In the genomic region with DNA sequence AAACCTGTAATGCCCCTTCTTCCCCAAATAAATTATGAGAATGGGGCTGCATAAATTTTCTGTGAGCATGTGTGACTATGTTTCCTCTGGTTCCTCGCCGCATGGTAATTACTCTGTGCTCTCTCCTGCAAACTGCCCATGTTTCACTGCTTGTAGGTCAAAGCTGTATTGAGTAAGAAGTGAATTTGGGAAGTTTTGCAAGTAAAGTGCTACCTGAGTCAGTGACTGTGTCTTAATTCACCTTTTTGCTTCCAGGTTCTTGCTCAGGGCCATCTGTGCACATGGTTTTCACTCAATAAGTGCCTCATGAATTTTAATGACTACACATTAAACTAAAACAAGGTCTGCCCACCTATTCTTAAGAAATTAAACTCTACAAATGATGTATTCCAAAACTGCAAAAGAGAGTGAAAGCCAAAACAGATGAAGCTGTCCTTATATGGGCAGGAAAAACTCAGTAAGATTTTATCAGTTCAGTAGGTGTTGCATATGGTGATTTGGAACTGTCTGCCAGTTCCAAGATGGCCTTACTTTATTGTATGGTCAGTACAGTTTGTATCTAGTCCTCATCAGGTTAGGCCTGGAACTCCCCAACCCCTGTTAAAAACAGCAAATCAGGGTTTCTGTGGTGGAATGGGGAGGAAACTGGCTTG, we compare ENCODE assay signal across 18 cellular contexts.
DNase-seq lines count a peak whose midpoint lies in the region; ATAC-seq and TF ChIP-seq lines count a peak whose summit lies in the region.
"Had no signal": no experiment of that assay in that cellular context is flagged by ENCODE, and none has a peak within 500 bp of the region (broad histone marks: within the 10 kb centered on the region; RNA-seq: fewer than 3 reads in every experiment).

No MANE protein-coding gene starts in this region.

- no peak overlapping the region for H3K4me3 ChIP-seq in hepatocyte
- H3K4me3 ChIP-seq: BLaER1, cardiac muscle cell, MG63, prostate gland had no signal

- H3K36me3 Mint-ChIP-seq in activated CD4-positive, alpha-beta T cell treated with anti-CD3 and anti-CD28 coated beads for 36 hours (ENCODE audit: low read depth) = peaks cover 13% of the 10 kb centered on the region
- peaks cover 38% of the 10 kb centered on the region for H3K36me3 Mint-ChIP-seq in activated CD4-positive, alpha-beta T cell treated with anti-CD3 and anti-CD28 coated beads, Interleukin-2, amount 10 ng/mL, durations not matched to agents 7 days and 5 days (ENCODE audit: low read depth)
- peaks cover 25% of the 10 kb centered on the region for H3K36me3 Mint-ChIP-seq in activated CD8-positive, alpha-beta T cell treated with anti-CD3 and anti-CD28 coated beads, Interleukin-2, amount 10 ng/mL, durations not matched to agents 7 days and 5 days (ENCODE audit: low read depth)
- H3K36me3 Mint-ChIP-seq in stimulated activated naive CD8-positive, alpha-beta T cell treated with anti-CD3 and anti-CD28 coated beads, Interleukin-15, Interleukin-2, amounts not matched to agents 100 ng/mL and 50 ng/mL, for 24 hours (ENCODE audit: low read depth) = peaks cover 13% of the 10 kb centered on the region
- H3K36me3 Mint-ChIP-seq: natural killer cell treated with Interleukin-12 subunit alpha and Interleukin-12 subunit beta and Interleukin-15 and Interleukin-18, amount 100 ng/mL, for 72 hours had no signal

- POLR2A ChIA-PET in activated CD4-positive, alpha-beta T cell treated with anti-CD3 and anti-CD28 coated beads for 36 hours (lab: Charles Lee) = interaction anchor here (0.5 to 2.1 kb wide), 8 partner anchors 16 to 514 kb away, joined by 3 to 9 read pairs (median 4); no protein-coding TSS in a partner anchor
- POLR2A ChIA-PET in activated CD4-positive, alpha-beta T cell treated with anti-CD3 and anti-CD28 coated beads, Interleukin-2, amount 10 ng/mL, durations not matched to agents 7 days and 5 days (lab: Charles Lee) = no interaction called here
- POLR2A ChIA-PET in activated CD8-positive, alpha-beta T cell treated with anti-CD3 and anti-CD28 coated beads, Interleukin-2, amount 10 ng/mL, durations not matched to agents 7 days and 5 days (lab: Charles Lee) = no interaction called here

- H3K27ac ChIP-seq in hepatocyte = peak overlapping the region; percentile 3
- H3K27ac ChIP-seq: BLaER1, cardiac muscle cell had no signal

- CTCF ChIA-PET in activated CD4-positive, alpha-beta T cell treated with anti-CD3 and anti-CD28 coated beads for 36 hours (lab: Charles Lee) = interaction anchor here (0.6 to 3.1 kb wide), 11 partner anchors 19 to 663 kb away, joined by 3 to 21 read pairs (median 3); partner anchors contain the start of gene BCL6
- CTCF ChIA-PET in activated CD4-positive, alpha-beta T cell treated with anti-CD3 and anti-CD28 coated beads, Interleukin-2, amount 10 ng/mL, durations not matched to agents 7 days and 5 days (lab: Charles Lee) = interaction anchor here (1.2 kb wide), 1 partner anchor 24 kb away, joined by 3 read pairs; no protein-coding TSS in a partner anchor
- CTCF ChIA-PET in activated CD8-positive, alpha-beta T cell treated with anti-CD3 and anti-CD28 coated beads, Interleukin-2, amount 10 ng/mL, durations not matched to agents 7 days and 5 days (lab: Charles Lee) = interaction anchor here (1.3 kb wide), 1 partner anchor 514 kb away, joined by 4 read pairs; no protein-coding TSS in a partner anchor

- H3K4me1 Mint-ChIP-seq in activated CD4-positive, alpha-beta T cell treated with anti-CD3 and anti-CD28 coated beads for 36 hours = peaks cover 50% of the 10 kb centered on the region
- peaks cover 25% of the 10 kb centered on the region for H3K4me1 Mint-ChIP-seq in activated CD4-positive, alpha-beta T cell treated with anti-CD3 and anti-CD28 coated beads, Interleukin-2, amount 10 ng/mL, durations not matched to agents 7 days and 5 days
- H3K4me1 Mint-ChIP-seq in activated CD8-positive, alpha-beta T cell treated with anti-CD3 and anti-CD28 coated beads, Interleukin-2, amount 10 ng/mL, durations not matched to agents 7 days and 5 days (ENCODE audit: low read depth) = peaks cover 13% of the 10 kb centered on the region
- H3K4me1 Mint-ChIP-seq in stimulated activated naive CD8-positive, alpha-beta T cell treated with anti-CD3 and anti-CD28 coated beads, Interleukin-15, Interleukin-2, amounts not matched to agents 100 ng/mL and 50 ng/mL, for 24 hours (ENCODE audit: low read depth) = peaks cover 46% of the 10 kb centered on the region

- intact Hi-C loops in activated CD4-positive, alpha-beta T cell treated with anti-CD3 and anti-CD28 coated beads for 36 hours (cut with DNase I, micrococcal nuclease) = loop anchor here (1.0 to 10.0 kb wide), 10 partner anchors 30 to 661 kb away; partner anchors contain the start of gene BCL6 (in 2 of the 2)

- H3K27ac Mint-ChIP-seq in activated CD4-positive, alpha-beta T cell treated with anti-CD3 and anti-CD28 coated beads for 36 hours = peak overlapping the region; percentile 93
- no peak overlapping the region for H3K27ac Mint-ChIP-seq in activated CD4-positive, alpha-beta T cell treated with anti-CD3 and anti-CD28 coated beads, Interleukin-2, amount 10 ng/mL, durations not matched to agents 7 days and 5 days
- H3K27ac Mint-ChIP-seq in activated CD8-positive, alpha-beta T cell treated with anti-CD3 and anti-CD28 coated beads, Interleukin-2, amount 10 ng/mL, durations not matched to agents 7 days and 5 days = no peak overlapping the region
- peak overlapping the region; percentile 98 for H3K27ac Mint-ChIP-seq in stimulated activated naive CD8-positive, alpha-beta T cell treated with anti-CD3 and anti-CD28 coated beads, Interleukin-15, Interleukin-2, amounts not matched to agents 100 ng/mL and 50 ng/mL, for 24 hours

- ATAC-seq in activated CD4-positive, alpha-beta T cell treated with anti-CD3 and anti-CD28 coated beads for 36 hours = peak; percentile 68
- ATAC-seq in activated CD8-positive, alpha-beta T cell treated with anti-CD3 and anti-CD28 coated beads, Interleukin-2, amount 10 ng/mL, durations not matched to agents 7 days and 5 days = peak; percentile 42
- no peak for ATAC-seq in GM21447 (IDR thresholded peaks at IDR 0.05; ENCODE audit: unreplicated experiment)
- ATAC-seq in GM18909 (IDR thresholded peaks at IDR 0.05; ENCODE audit: poor library complexity, unreplicated experiment) = no peak

- peak; percentile 24 for DNase-seq in activated CD4-positive, alpha-beta T cell treated with anti-CD3 and anti-CD28 coated beads for 36 hours
- DNase-seq in activated CD4-positive, alpha-beta T cell treated with anti-CD3 and anti-CD28 coated beads, Interleukin-2, amount 10 ng/mL, durations not matched to agents 7 days and 5 days = no peak
- no peak for DNase-seq in activated CD8-positive, alpha-beta T cell treated with anti-CD3 and anti-CD28 coated beads, Interleukin-2, amount 10 ng/mL, durations not matched to agents 7 days and 5 days
- no peak for DNase-seq in hepatocyte (ENCODE audit: low spot score)
- no peak for DNase-seq in mucosa of gallbladder (ENCODE audit: low spot score)
- DNase-seq: activated naive CD4-positive, alpha-beta T cell treated with anti-CD3 and anti-CD28 coated beads, Interleukin-2, amount 50 U/mL, for 16 hours; effector CD4-positive, alpha-beta T cell; head of caudate nucleus; immature natural killer cell; MG63; NCI-H1694 had no signal

- TF ChIP-seq CTCF in hepatocyte (IDR thresholded peaks at IDR 0.05; ENCODE audit: poor library complexity) = no peak

- no peaks in the 10 kb centered on the region for H3K36me3 ChIP-seq in hepatocyte (replicated peaks; ENCODE audit: insufficient read depth, low read depth)
- H3K36me3 ChIP-seq: cardiac muscle cell, prostate gland had no signal

- peaks cover 20% of the 10 kb centered on the region for H3K4me1 ChIP-seq in hepatocyte (ENCODE audit: insufficient read depth)
- H3K4me1 ChIP-seq: BLaER1 had no signal

- H3K4me3 Mint-ChIP-seq in activated CD4-positive, alpha-beta T cell treated with anti-CD3 and anti-CD28 coated beads for 36 hours = peak overlapping the region; percentile 15
- H3K4me3 Mint-ChIP-seq in activated CD4-positive, alpha-beta T cell treated with anti-CD3 and anti-CD28 coated beads, Interleukin-2, amount 10 ng/mL, durations not matched to agents 7 days and 5 days = no peak overlapping the region
- H3K4me3 Mint-ChIP-seq in activated CD8-positive, alpha-beta T cell treated with anti-CD3 and anti-CD28 coated beads, Interleukin-2, amount 10 ng/mL, durations not matched to agents 7 days and 5 days = no peak overlapping the region
- H3K4me3 Mint-ChIP-seq in stimulated activated naive CD8-positive, alpha-beta T cell treated with anti-CD3 and anti-CD28 coated beads, Interleukin-15, Interleukin-2, amounts not matched to agents 100 ng/mL and 50 ng/mL, for 24 hours = peak overlapping the region; percentile 40
- H3K4me3 Mint-ChIP-seq: natural killer cell treated with Interleukin-12 subunit alpha and Interleukin-12 subunit beta and Interleukin-15 and Interleukin-18, amount 100 ng/mL, for 72 hours had no signal

- no peaks in the 10 kb centered on the region for H3K27me3 Mint-ChIP-seq in activated CD4-positive, alpha-beta T cell treated with anti-CD3 and anti-CD28 coated beads for 36 hours
- no peaks in the 10 kb centered on the region for H3K27me3 Mint-ChIP-seq in activated CD4-positive, alpha-beta T cell treated with anti-CD3 and anti-CD28 coated beads, Interleukin-2, amount 10 ng/mL, durations not matched to agents 7 days and 5 days
- no peaks in the 10 kb centered on the region for H3K27me3 Mint-ChIP-seq in activated CD8-positive, alpha-beta T cell treated with anti-CD3 and anti-CD28 coated beads, Interleukin-2, amount 10 ng/mL, durations not matched to agents 7 days and 5 days (ENCODE audit: low read depth)
- no peaks in the 10 kb centered on the region for H3K27me3 Mint-ChIP-seq in stimulated activated naive CD8-positive, alpha-beta T cell treated with anti-CD3 and anti-CD28 coated beads, Interleukin-15, Interleukin-2, amounts not matched to agents 100 ng/mL and 50 ng/mL, for 24 hours
- H3K27me3 Mint-ChIP-seq: natural killer cell treated with Interleukin-12 subunit alpha and Interleukin-12 subunit beta and Interleukin-15 and Interleukin-18, amount 100 ng/mL, for 72 hours had no signal

- 98% methylated on average over 2 of the region's 2 CpGs for WGBS in hepatocyte (ENCODE audit: low lambda C conversion rate, missing lambda C conversion rate)

- no peaks in the 10 kb centered on the region for H3K27me3 ChIP-seq in hepatocyte
- H3K27me3 ChIP-seq: BLaER1, cardiac muscle cell, MG63 had no signal

- peaks cover 63% of the 10 kb centered on the region for H3K79me2 ChIP-seq in hepatocyte

- H3K9me3 ChIP-seq in hepatocyte (ENCODE audit: low read depth) = no peaks in the 10 kb centered on the region
- H3K9me3 ChIP-seq: prostate gland had no signal

- peak overlapping the region; percentile 7 for H3K4me2 ChIP-seq in hepatocyte
- H3K4me2 ChIP-seq: BLaER1 had no signal

- H2AFZ ChIP-seq in hepatocyte = no peak overlapping the region

- H3K9me3 Mint-ChIP-seq in activated CD4-positive, alpha-beta T cell treated with anti-CD3 and anti-CD28 coated beads for 36 hours (ENCODE audit: low read depth) = peaks cover 9% of the 10 kb centered on the region
- peaks cover 13% of the 10 kb centered on the region for H3K9me3 Mint-ChIP-seq in activated CD4-positive, alpha-beta T cell treated with anti-CD3 and anti-CD28 coated beads, Interleukin-2, amount 10 ng/mL, durations not matched to agents 7 days and 5 days
- no peaks in the 10 kb centered on the region for H3K9me3 Mint-ChIP-seq in activated CD8-positive, alpha-beta T cell treated with anti-CD3 and anti-CD28 coated beads, Interleukin-2, amount 10 ng/mL, durations not matched to agents 7 days and 5 days (ENCODE audit: insufficient read depth)
- peaks cover 7% of the 10 kb centered on the region for H3K9me3 Mint-ChIP-seq in stimulated activated naive CD8-positive, alpha-beta T cell treated with anti-CD3 and anti-CD28 coated beads, Interleukin-15, Interleukin-2, amounts not matched to agents 100 ng/mL and 50 ng/mL, for 24 hours
- H3K9me3 Mint-ChIP-seq: immature natural killer cell had no signal

- H3K9me2 ChIP-seq in hepatocyte (replicated peaks; ENCODE audit: insufficient read depth) = no peaks in the 10 kb centered on the region

- no peaks in the 10 kb centered on the region for H4K20me1 ChIP-seq in hepatocyte (ENCODE audit: insufficient read depth, poor library complexity, severe bottlenecking)

Comparison
In these comparisons a context has a peak if more than half of its experiments do, and no peak if none do; other contexts are left out.
1. H3K27ac Mint-ChIP-seq: peak in activated CD4-positive, alpha-beta T cell treated with anti-CD3 and anti-CD28 coated beads for 36 hours (single experiment) and stimulated activated naive CD8-positive, alpha-beta T cell treated with anti-CD3 and anti-CD28 coated beads, Interleukin-15, Interleukin-2, amounts not matched to agents 100 ng/mL and 50 ng/mL, for 24 hours (single experiment); none in activated CD4-positive, alpha-beta T cell treated with anti-CD3 and anti-CD28 coated beads, Interleukin-2, amount 10 ng/mL, durations not matched to agents 7 days and 5 days (single experiment) and activated CD8-positive, alpha-beta T cell treated with anti-CD3 and anti-CD28 coated beads, Interleukin-2, amount 10 ng/mL, durations not matched to agents 7 days and 5 days (single experiment).
2. H3K4me3 Mint-ChIP-seq: peak in activated CD4-positive, alpha-beta T cell treated with anti-CD3 and anti-CD28 coated beads for 36 hours (single experiment) and stimulated activated naive CD8-positive, alpha-beta T cell treated with anti-CD3 and anti-CD28 coated beads, Interleukin-15, Interleukin-2, amounts not matched to agents 100 ng/mL and 50 ng/mL, for 24 hours (single experiment); none in activated CD4-positive, alpha-beta T cell treated with anti-CD3 and anti-CD28 coated beads, Interleukin-2, amount 10 ng/mL, durations not matched to agents 7 days and 5 days (single experiment) and activated CD8-positive, alpha-beta T cell treated with anti-CD3 and anti-CD28 coated beads, Interleukin-2, amount 10 ng/mL, durations not matched to agents 7 days and 5 days (single experiment).
3. ATAC-seq: peak in activated CD4-positive, alpha-beta T cell treated with anti-CD3 and anti-CD28 coated beads for 36 hours (single experiment) and activated CD8-positive, alpha-beta T cell treated with anti-CD3 and anti-CD28 coated beads, Interleukin-2, amount 10 ng/mL, durations not matched to agents 7 days and 5 days (single experiment); none in GM21447 (single experiment) and GM18909 (single experiment).